ENCODE assay signal across 19 cellular contexts in the genomic region with DNA sequence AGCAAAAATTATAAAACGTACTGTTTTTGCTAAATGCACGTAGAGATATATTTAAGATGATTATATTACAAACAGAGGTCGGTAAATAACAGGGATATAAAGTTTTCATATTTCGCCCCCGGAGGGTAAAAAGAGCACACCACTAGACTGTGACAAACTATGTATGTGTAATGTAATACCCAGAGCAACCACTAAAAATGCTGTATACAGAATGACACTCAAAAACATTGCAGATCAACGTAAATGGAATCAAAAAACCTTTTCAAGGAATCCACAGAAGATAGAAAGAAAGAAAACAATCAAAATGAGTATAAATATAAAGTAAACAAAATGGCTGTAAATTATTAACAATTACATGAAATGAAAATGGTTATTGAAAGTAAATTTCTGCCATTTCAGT. TPM values are rescaled to one million over a fixed set of nuclear protein-coding genes. Genes with fewer than 3 reads are reported as not detected.
A peak's percentile ranks its signal among the peaks of the same experiment; 100 is the strongest.
DNase-seq lines count a peak whose midpoint lies in the region; ATAC-seq, FAIRE-seq and TF ChIP-seq lines count a peak whose summit lies in the region.
"Had no signal": no experiment of that assay in that cellular context is flagged by ENCODE, and none has a peak within 500 bp of the region (broad histone marks: within the 10 kb centered on the region; RNA-seq: fewer than 3 reads in every experiment).

No MANE protein-coding gene starts in this region.

- 22% methylated on average over 6 of the region's 6 CpGs for WGBS in HepG2 (ENCODE audit: low lambda C conversion rate)
- 80% methylated on average over 6 of the region's 6 CpGs for WGBS in right lobe of liver (ENCODE audit: insufficient coverage, low coverage, low lambda C conversion rate, missing lambda C conversion rate)

- H3K4me3 Mint-ChIP-seq in chondrocyte (ENCODE audit: unreplicated experiment) = no peak overlapping the region
- H3K4me3 Mint-ChIP-seq: activated T-helper 1 cell treated with anti-CD3 and anti-CD28 coated beads, Interleukin-12 subunit alpha, Interleukin-12 subunit beta, Interleukin-2, Interleukin-4 antibody, amounts not matched to agents 30 ng/mL and 10 ng/mL and 1 ng/mL, durations not matched to agents 14 hours and 24 hours and 36 hours; effector memory CD8-positive, alpha-beta T cell; stimulated activated effector memory CD8-positive, alpha-beta T cell treated with anti-CD3 and anti-CD28 coated beads, Interleukin-12 subunit alpha, Interleukin-12 subunit beta, amount 100 ng/mL, for 72 hours had no signal

- H3K36me3 ChIP-seq in HepG2 (replicated peaks in 1 of 2; ENCODE audit: control insufficient read depth in 1 of 2, insufficient read depth in 2 of 2, low read length in 2 of 2) = no peaks in the 10 kb centered on the region
- H3K36me3 ChIP-seq in right lobe of liver = no peaks in the 10 kb centered on the region
- H3K36me3 ChIP-seq: SJSA1 had no signal

- H3K4me2 ChIP-seq in HepG2 (ENCODE audit: low read depth, low read length) = no peak overlapping the region

- no peak for FAIRE-seq in HepG2 (lab: Jason Lieb, UNC)

- no peak for TF ChIP-seq RAD21 in HepG2 (CRISPR knock-in tag; IDR thresholded peaks at IDR 0.05)

- H3K9me3 Mint-ChIP-seq in chondrocyte (ENCODE audit: low read depth) = peaks cover 5% of the 10 kb centered on the region
- H3K9me3 Mint-ChIP-seq: activated T-helper 1 cell treated with anti-CD3 and anti-CD28 coated beads, Interleukin-12 subunit alpha, Interleukin-12 subunit beta, Interleukin-2, Interleukin-4 antibody, amounts not matched to agents 30 ng/mL and 10 ng/mL and 1 ng/mL, durations not matched to agents 14 hours and 24 hours and 36 hours; effector memory CD8-positive, alpha-beta T cell had no signal

- no peaks in the 10 kb centered on the region for H3K79me2 ChIP-seq in HepG2 (ENCODE audit: insufficient read depth, low read length)

- TF ChIP-seq EP300 in HepG2 (IDR thresholded peaks at IDR 0.05; ENCODE audit: low read depth in 2 of 2, low read length in 2 of 2) (no peak), HepG2 (CRISPR knock-in tag; IDR thresholded peaks at IDR 0.05; ENCODE audit: borderline replicate concordance) (no peak)

- POLR2A ChIA-PET in HepG2 (lab: Yijun Ruan, JAX) = no interaction called here

- CTCF ChIA-PET in HepG2 (lab: Yijun Ruan, JAX; ENCODE audit: low intra/inter-chr PET ratio, low total read pairs) = no interaction called here

- H3K27me3 Mint-ChIP-seq in chondrocyte (ENCODE audit: low read depth) = no peaks in the 10 kb centered on the region
- H3K27me3 Mint-ChIP-seq: effector memory CD8-positive, alpha-beta T cell had no signal

- no peak overlapping the region for H3K27ac ChIP-seq in HepG2 (ENCODE audit: extremely low read length, insufficient read depth, low read length)
- no peak overlapping the region for H3K27ac ChIP-seq in right lobe of liver
- H3K27ac ChIP-seq: SJSA1 had no signal

- H3K36me3 Mint-ChIP-seq in chondrocyte (ENCODE audit: low read depth) = no peaks in the 10 kb centered on the region
- H3K36me3 Mint-ChIP-seq: stimulated activated effector memory CD8-positive, alpha-beta T cell treated with anti-CD3 and anti-CD28 coated beads, Interleukin-12 subunit alpha, Interleukin-12 subunit beta, amount 100 ng/mL, for 72 hours had no signal

- no peak for DNase-seq in HepG2 (ENCODE audit: low spot score)
- no peak for DNase-seq in right lobe of liver
- peak; percentile 18 to 47 for DNase-seq in Kasumi-1 (lab: John Stamatoyannopoulos, UW)
- DNase-seq in chondrocyte (ENCODE audit: low spot score) = no peak
- DNase-seq in stimulated activated naive CD8-positive, alpha-beta T cell treated with anti-CD3 and anti-CD28 coated beads, Interleukin-15, Interleukin-2, amounts not matched to agents 100 U/mL and 50 U/mL, for 24 hours = no peak
- no peak for DNase-seq in mucosa of gallbladder (ENCODE audit: low spot score)
- DNase-seq: activated CD4-positive, CD25-positive, alpha-beta regulatory T cell treated with anti-CD3 and anti-CD28 coated beads, Interleukin-2, amount 50 U/mL, for 72 hours; effector memory CD8-positive, alpha-beta T cell; GF-D8; hypothalamus; NCI-H510A; stimulated activated CD4-positive, alpha-beta T cell treated with anti-CD3 and anti-CD28 coated beads, Interleukin-1b, Interleukin-23, amount 100 ng/mL, for 48 hours had no signal

- BruUV-seq in HepG2 (replicated peaks; lab: Mats Ljungman, UMichigan) = no TSS peak

- intact Hi-C loops in HepG2 (cut with micrococcal nuclease; ENCODE audit: unreplicated experiment) = no loop called here
- intact Hi-C loops in right lobe of liver (cut with DNase I) = no loop called here

- H3K9ac ChIP-seq in HepG2 (ENCODE audit: insufficient read depth, low read depth, low read length) = no peak overlapping the region

- H3K4me1 ChIP-seq in HepG2 (ENCODE audit: insufficient read depth, low read length) (peaks cover 7% of the 10 kb centered on the region; the same call in 1 of the 2 replicates), right lobe of liver (no peaks in the 10 kb centered on the region)
- H3K4me1 ChIP-seq: SJSA1 had no signal

- TF ChIP-seq POLR2A in HepG2 (IDR thresholded peaks at IDR 0.05; ENCODE audit: insufficient read depth in 1 of 2, low read depth in 2 of 2, low read length in 2 of 2) = no peak
- TF ChIP-seq POLR2A in right lobe of liver (IDR thresholded peaks at IDR 0.05) = no peak

- H4K20me1 ChIP-seq in HepG2 (ENCODE audit: insufficient read depth, low read length) = no peaks in the 10 kb centered on the region

- peak; percentile 72 for ATAC-seq in HepG2
- no peak for ATAC-seq in right lobe of liver
- ATAC-seq in stimulated activated naive CD8-positive, alpha-beta T cell treated with anti-CD3 and anti-CD28 coated beads, Interleukin-15, Interleukin-2, amounts not matched to agents 100 U/mL and 50 U/mL, for 24 hours = no peak
- no peak for ATAC-seq in GM18520 (IDR thresholded peaks at IDR 0.05; ENCODE audit: unreplicated experiment)
- no peak for ATAC-seq in GM21825 (IDR thresholded peaks at IDR 0.05; ENCODE audit: unreplicated experiment)
- ATAC-seq: effector memory CD8-positive, alpha-beta T cell; stimulated activated effector memory CD8-positive, alpha-beta T cell treated with anti-CD3 and anti-CD28 coated beads, Interleukin-12 subunit alpha, Interleukin-12 subunit beta, amount 100 ng/mL, for 72 hours had no signal

- H2AFZ ChIP-seq in HepG2 (ENCODE audit: low read length) = no peak overlapping the region

- in situ Hi-C loops in HepG2 (cut with HindIII; ENCODE audit: extremely low pct_ligation_motif_present, low pct_unique_long_range_greater_than_20kb) = no loop called here

- no peak for TF ChIP-seq CTCF in HepG2 (CRISPR knock-in tag; IDR thresholded peaks at IDR 0.05)
- TF ChIP-seq CTCF in right lobe of liver (IDR thresholded peaks at IDR 0.05) = peak in 1 of 4 donors; percentile 3
- peak; percentile 55 for TF ChIP-seq CTCF in chondrocyte (IDR thresholded peaks at IDR 0.05)

- H3K4me3 ChIP-seq in HepG2 (replicated peaks in 1 of 3; ENCODE audit: insufficient read depth in 1 of 3, low read depth in 2 of 3, low read length in 3 of 3) (no peak overlapping the region), right lobe of liver (no peak overlapping the region)
- H3K4me3 ChIP-seq: SJSA1 had no signal

- no peaks in the 10 kb centered on the region for H3K9me3 ChIP-seq in HepG2 (ENCODE audit: low read length)
- H3K9me3 ChIP-seq in right lobe of liver = no peaks in the 10 kb centered on the region
- H3K9me3 ChIP-seq: SJSA1 had no signal

- H3K27me3 ChIP-seq in HepG2 (ENCODE audit: control insufficient read depth in 1 of 2, insufficient read depth in 2 of 2, low read length in 2 of 2) (no peaks in the 10 kb centered on the region), right lobe of liver (no peaks in the 10 kb centered on the region)
- H3K27me3 ChIP-seq: SJSA1 had no signal

- H3K4me1 Mint-ChIP-seq in chondrocyte (ENCODE audit: low read depth) = peaks cover 8% of the 10 kb centered on the region
- H3K4me1 Mint-ChIP-seq: stimulated activated effector memory CD8-positive, alpha-beta T cell treated with anti-CD3 and anti-CD28 coated beads, Interleukin-12 subunit alpha, Interleukin-12 subunit beta, amount 100 ng/mL, for 72 hours had no signal

- H3K27ac Mint-ChIP-seq in chondrocyte (ENCODE audit: unreplicated experiment) = no peak overlapping the region
- H3K27ac Mint-ChIP-seq: activated T-helper 1 cell treated with anti-CD3 and anti-CD28 coated beads, Interleukin-12 subunit alpha, Interleukin-12 subunit beta, Interleukin-2, Interleukin-4 antibody, amounts not matched to agents 30 ng/mL and 10 ng/mL and 1 ng/mL, durations not matched to agents 14 hours and 24 hours and 36 hours; effector memory CD8-positive, alpha-beta T cell; stimulated activated effector memory CD8-positive, alpha-beta T cell treated with anti-CD3 and anti-CD28 coated beads, Interleukin-12 subunit alpha, Interleukin-12 subunit beta, amount 100 ng/mL, for 72 hours had no signal

RNA-seq across cellular contexts. Expression of gene PRB4, which starts 37.6 kb away (rescaled TPM):
- not detected in 2 replicates for total RNA-seq in HepG2 (2016; rRNA removed; fragmentation: Illumina TruSeq; extraction: Trizol)
- not detected in 2 replicates for total RNA-seq in HepG2 (2016; cell fraction: cytosol; rRNA removed; fragmentation: Illumina TruSeq; extraction: Trizol; ENCODE audit: low read depth)
- total RNA-seq in HepG2 (2016; cell fraction: insoluble cytoplasmic fraction; rRNA removed; fragmentation: Illumina TruSeq; extraction: Trizol) = not detected in 2 replicates
- total RNA-seq in HepG2 (2016; cell fraction: membrane; rRNA removed; fragmentation: Illumina TruSeq; extraction: Trizol) = not detected in 2 replicates
- total RNA-seq in HepG2 (2016; cell fraction: nucleus; rRNA removed; fragmentation: Illumina TruSeq; extraction: Trizol) = not detected in 2 replicates
- polyA plus RNA-seq in HepG2 (2011; rRNA removed) = not detected in 2 replicates
- polyA plus RNA-seq in HepG2 (2011; cell fraction: cytosol; rRNA removed) = not detected in 2 replicates
- polyA plus RNA-seq in HepG2 (2011; cell fraction: nucleus; rRNA removed) = not detected in 2 replicates
- polyA plus RNA-seq in HepG2 (2012) = not detected in 2 replicates
- polyA plus RNA-seq in HepG2 (2016; cell fraction: cytosol; fragmentation: Illumina TruSeq; extraction: Trizol; ENCODE audit: low read depth) = not detected in 2 replicates
- polyA plus RNA-seq in HepG2 (2016; cell fraction: insoluble cytoplasmic fraction; fragmentation: Illumina TruSeq; extraction: Trizol; ENCODE audit: low read depth) = not detected in 2 replicates
- not detected in 2 replicates for polyA plus RNA-seq in HepG2 (2016; cell fraction: membrane; fragmentation: Illumina TruSeq; extraction: Trizol; ENCODE audit: low read depth)
- not detected in 2 replicates for polyA plus RNA-seq in HepG2 (2016; cell fraction: nucleus; fragmentation: Illumina TruSeq; extraction: Trizol; ENCODE audit: insufficient read depth, low read depth)
- not detected in 2 replicates for polyA minus RNA-seq in HepG2 (2011; rRNA and poly(A)+ RNA removed; ENCODE audit: low replicate concordance)
- polyA minus RNA-seq in HepG2 (2011; cell fraction: cytosol; rRNA and poly(A)+ RNA removed) = not detected in 2 replicates
- polyA minus RNA-seq in HepG2 (2011; cell fraction: nucleus; rRNA and poly(A)+ RNA removed) = not detected in 2 replicates
- not detected for total RNA-seq in right lobe of liver
- not detected in 3 replicates for total RNA-seq in chondrocyte
- not detected for total RNA-seq in mucosa of gallbladder
- total RNA-seq: activated T-helper 1 cell treated with anti-CD3 and anti-CD28 coated beads, Interleukin-12 subunit alpha, Interleukin-12 subunit beta, Interleukin-2, Interleukin-4 antibody, amounts not matched to agents 30 ng/mL and 10 ng/mL and 1 ng/mL, durations not matched to agents 14 hours and 24 hours and 36 hours; lung microvascular endothelial cell; SJSA1 had no signal
- polyA plus RNA-seq: BJ had no signal

RNA-seq across cellular contexts. Expression of gene PRB2, which starts 47.6 kb away (rescaled TPM):
- not detected in 2 replicates for total RNA-seq in HepG2 (2016; rRNA removed; fragmentation: Illumina TruSeq; extraction: Trizol)
- total RNA-seq in HepG2 (2016; cell fraction: cytosol; rRNA removed; fragmentation: Illumina TruSeq; extraction: Trizol; ENCODE audit: low read depth) = not detected in 2 replicates
- total RNA-seq in HepG2 (2016; cell fraction: insoluble cytoplasmic fraction; rRNA removed; fragmentation: Illumina TruSeq; extraction: Trizol) = not detected in 2 replicates
- not detected in 2 replicates for total RNA-seq in HepG2 (2016; cell fraction: membrane; rRNA removed; fragmentation: Illumina TruSeq; extraction: Trizol)
- not detected in 2 replicates for total RNA-seq in HepG2 (2016; cell fraction: nucleus; rRNA removed; fragmentation: Illumina TruSeq; extraction: Trizol)
- polyA plus RNA-seq in HepG2 (2011; rRNA removed) = not detected in 2 replicates
- not detected in 2 replicates for polyA plus RNA-seq in HepG2 (2011; cell fraction: cytosol; rRNA removed)
- not detected in 2 replicates for polyA plus RNA-seq in HepG2 (2011; cell fraction: nucleus; rRNA removed)
- polyA plus RNA-seq in HepG2 (2012) = not detected in 2 replicates
- polyA plus RNA-seq in HepG2 (2016; cell fraction: cytosol; fragmentation: Illumina TruSeq; extraction: Trizol; ENCODE audit: low read depth) = not detected in 2 replicates
- not detected in 2 replicates for polyA plus RNA-seq in HepG2 (2016; cell fraction: insoluble cytoplasmic fraction; fragmentation: Illumina TruSeq; extraction: Trizol; ENCODE audit: low read depth)
- not detected in 2 replicates for polyA plus RNA-seq in HepG2 (2016; cell fraction: membrane; fragmentation: Illumina TruSeq; extraction: Trizol; ENCODE audit: low read depth)
- polyA plus RNA-seq in HepG2 (2016; cell fraction: nucleus; fragmentation: Illumina TruSeq; extraction: Trizol; ENCODE audit: insufficient read depth, low read depth) = not detected in 2 replicates
- not detected in 2 replicates for polyA minus RNA-seq in HepG2 (2011; rRNA and poly(A)+ RNA removed; ENCODE audit: low replicate concordance)
- polyA minus RNA-seq in HepG2 (2011; cell fraction: cytosol; rRNA and poly(A)+ RNA removed) = not detected in 2 replicates
- not detected in 2 replicates for polyA minus RNA-seq in HepG2 (2011; cell fraction: nucleus; rRNA and poly(A)+ RNA removed)
- total RNA-seq in right lobe of liver = not detected
- total RNA-seq in chondrocyte = not detected in 3 replicates
- not detected for total RNA-seq in mucosa of gallbladder
- total RNA-seq: activated T-helper 1 cell treated with anti-CD3 and anti-CD28 coated beads, Interleukin-12 subunit alpha, Interleukin-12 subunit beta, Interleukin-2, Interleukin-4 antibody, amounts not matched to agents 30 ng/mL and 10 ng/mL and 1 ng/mL, durations not matched to agents 14 hours and 24 hours and 36 hours; lung microvascular endothelial cell; SJSA1 had no signal
- polyA plus RNA-seq: BJ had no signal

Comparison
In these comparisons a context has a peak if more than half of its experiments do, and no peak if none do; other contexts are left out.
1. DNase-seq: peak in Kasumi-1 (2 of 2); none in HepG2 (single experiment), right lobe of liver (0 of 3), chondrocyte (single experiment), stimulated activated naive CD8-positive, alpha-beta T cell treated with anti-CD3 and anti-CD28 coated beads, Interleukin-15, Interleukin-2, amounts not matched to agents 100 U/mL and 50 U/mL, for 24 hours (single experiment) and mucosa of gallbladder (single experiment).